ENCODE assay signal across 25 cellular contexts in genomic region chr15:95142441-95142840, GRCh38.
A peak's percentile ranks its signal among the peaks of the same experiment; 100 is the strongest.
DNase-seq lines count a peak whose midpoint lies in the region; ATAC-seq, FAIRE-seq and TF ChIP-seq lines count a peak whose summit lies in the region.
"Had no signal": no experiment of that assay in that cellular context is flagged by ENCODE, and none has a peak within 500 bp of the region (broad histone marks: within the 10 kb centered on the region; RNA-seq: fewer than 3 reads in every experiment).

No MANE protein-coding gene starts in this region.

- no peaks in the 10 kb centered on the region for H3K79me2 ChIP-seq in smooth muscle cell (ENCODE audit: low read depth)

- peak; percentile 96 for FAIRE-seq in TTC549 (lab: Jason Lieb, UNC)
- FAIRE-seq: A549, GM12891, GM18507 had no signal

- H3K27ac ChIP-seq in smooth muscle cell (ENCODE audit: low read depth) (peak overlapping the region; percentile 22), right lobe of liver (no peak overlapping the region), gastrocnemius medialis (no peak overlapping the region)
- H3K27ac ChIP-seq: A549; BLaER1 treated with 17β-estradiol and CSF1 and Interleukin-3, amounts not matched to agents 10 nM and 100 nM had no signal

- H3K27me3 ChIP-seq in smooth muscle cell (ENCODE audit: low read depth): no peaks in the 10 kb centered on the region
- H3K27me3 ChIP-seq in right lobe of liver: no peaks in the 10 kb centered on the region
- no peaks in the 10 kb centered on the region for H3K27me3 ChIP-seq in gastrocnemius medialis
- H3K27me3 ChIP-seq: BE2C; BLaER1 treated with 17β-estradiol and CSF1 and Interleukin-3, amounts not matched to agents 10 nM and 100 nM had no signal

- H2AFZ ChIP-seq in smooth muscle cell (ENCODE audit: low read depth): peak overlapping the region; percentile 39
- H2AFZ ChIP-seq: GM23338 had no signal

- peak; percentile 7 for DNase-seq in glomerular visceral epithelial cell (ENCODE audit: extremely low spot score)
- peak; percentile 57 for DNase-seq in left kidney (ENCODE audit: low read depth, low spot score)
- DNase-seq in smooth muscle cell (lab: John Stamatoyannopoulos, UW; ENCODE audit: unreplicated experiment): no peak
- no peak for DNase-seq in right lobe of liver
- no peak for DNase-seq in NCI-H2171 treated with DMSO at 0.1 percent for 48 hours (lab: John Stamatoyannopoulos, UW)
- DNase-seq in gastrocnemius medialis: no peak
- DNase-seq: 8988T; ACHN; AML-193; BE2C; Calu3; CD4-positive, alpha-beta T cell; CD8-positive, alpha-beta memory T cell; DMS53; DMS79 treated with DMSO at 0.1 percent for 48 hours; GF-D8; H9 had no signal

- ATAC-seq in right lobe of liver (no peak), gastrocnemius medialis (no peak), GM19023 (IDR thresholded peaks at IDR 0.05; ENCODE audit: unreplicated experiment) (no peak)
- ATAC-seq: A549, GM23338, HCT116 had no signal

- in situ Hi-C loops in gastrocnemius medialis (cut with MboI; ENCODE audit: low sequenced_read_pairs in 4 of 4): no loop called here

- H3K4me1 ChIP-seq in smooth muscle cell (ENCODE audit: low read depth): no peaks in the 10 kb centered on the region
- H3K4me1 ChIP-seq in right lobe of liver: no peaks in the 10 kb centered on the region
- no peaks in the 10 kb centered on the region for H3K4me1 ChIP-seq in gastrocnemius medialis
- H3K4me1 ChIP-seq: A549; BE2C; BLaER1 treated with 17β-estradiol and CSF1 and Interleukin-3, amounts not matched to agents 10 nM and 100 nM had no signal

- TF ChIP-seq POLR2A in right lobe of liver (IDR thresholded peaks at IDR 0.05) (no peak), gastrocnemius medialis (IDR thresholded peaks at IDR 0.05) (no peak)

- H3K4me3 ChIP-seq in smooth muscle cell: no peak overlapping the region
- no peak overlapping the region for H3K4me3 ChIP-seq in right lobe of liver
- H3K4me3 ChIP-seq in gastrocnemius medialis: no peak overlapping the region
- H3K4me3 ChIP-seq: A549; BLaER1 treated with 17β-estradiol and CSF1 and Interleukin-3, amounts not matched to agents 10 nM and 100 nM; GM23338 had no signal

- 91% methylated on average over 1 of the region's 1 CpG for WGBS in smooth muscle cell (ENCODE audit: low lambda C conversion rate)
- 100% methylated on average over 1 of the region's 1 CpG for WGBS in right lobe of liver (ENCODE audit: insufficient coverage, low coverage, low lambda C conversion rate, missing lambda C conversion rate)

- H4K20me1 ChIP-seq in smooth muscle cell (ENCODE audit: low read depth): no peaks in the 10 kb centered on the region
- H4K20me1 ChIP-seq: BLaER1 treated with 17β-estradiol and CSF1 and Interleukin-3, amounts not matched to agents 10 nM and 100 nM had no signal

- H3K9ac ChIP-seq in smooth muscle cell (ENCODE audit: low read depth): no peak overlapping the region
- H3K9ac ChIP-seq: BLaER1 treated with 17β-estradiol and CSF1 and Interleukin-3, amounts not matched to agents 10 nM and 100 nM had no signal

- H3K4me2 ChIP-seq in smooth muscle cell: no peak overlapping the region
- H3K4me2 ChIP-seq: A549; BLaER1 treated with 17β-estradiol and CSF1 and Interleukin-3, amounts not matched to agents 10 nM and 100 nM; GM23338 had no signal

- H3K9me3 ChIP-seq in smooth muscle cell (replicated peaks; ENCODE audit: low read depth): no peaks in the 10 kb centered on the region
- no peaks in the 10 kb centered on the region for H3K9me3 ChIP-seq in right lobe of liver
- no peaks in the 10 kb centered on the region for H3K9me3 ChIP-seq in gastrocnemius medialis
- H3K9me3 ChIP-seq: A549; BE2C; BLaER1 treated with 17β-estradiol and CSF1 and Interleukin-3, amounts not matched to agents 10 nM and 100 nM had no signal

- no peaks in the 10 kb centered on the region for H3F3A ChIP-seq in smooth muscle cell (ENCODE audit: low read depth)

- intact Hi-C loops in right lobe of liver (cut with DNase I) (no loop called here), gastrocnemius medialis (cut with DNase I; ENCODE audit: low total_unique reads) (no loop called here)

- TF ChIP-seq CTCF in smooth muscle cell (IDR thresholded peaks at IDR 0.05; ENCODE audit: borderline replicate concordance, insufficient read depth, poor library complexity, severe bottlenecking) (no peak), right lobe of liver (IDR thresholded peaks at IDR 0.05) (no peak), gastrocnemius medialis (IDR thresholded peaks at IDR 0.05 in 4 of 5, conservative IDR thresholded peaks at IDR 0.05 in 1 of 5) (no peak)

- H3K36me3 ChIP-seq in smooth muscle cell (ENCODE audit: low read depth) (no peaks in the 10 kb centered on the region), right lobe of liver (no peaks in the 10 kb centered on the region), gastrocnemius medialis (no peaks in the 10 kb centered on the region)
- H3K36me3 ChIP-seq: BE2C; BLaER1 treated with 17β-estradiol and CSF1 and Interleukin-3, amounts not matched to agents 10 nM and 100 nM had no signal

Comparison
In these comparisons a context has a peak if more than half of its experiments do, and no peak if none do; other contexts are left out.
1. DNase-seq: peak in glomerular visceral epithelial cell (single experiment) and left kidney (single experiment); none in smooth muscle cell (single experiment), right lobe of liver (0 of 3), NCI-H2171 treated with DMSO at 0.1 percent for 48 hours (single experiment) and gastrocnemius medialis (0 of 2).